In the genomic region with DNA sequence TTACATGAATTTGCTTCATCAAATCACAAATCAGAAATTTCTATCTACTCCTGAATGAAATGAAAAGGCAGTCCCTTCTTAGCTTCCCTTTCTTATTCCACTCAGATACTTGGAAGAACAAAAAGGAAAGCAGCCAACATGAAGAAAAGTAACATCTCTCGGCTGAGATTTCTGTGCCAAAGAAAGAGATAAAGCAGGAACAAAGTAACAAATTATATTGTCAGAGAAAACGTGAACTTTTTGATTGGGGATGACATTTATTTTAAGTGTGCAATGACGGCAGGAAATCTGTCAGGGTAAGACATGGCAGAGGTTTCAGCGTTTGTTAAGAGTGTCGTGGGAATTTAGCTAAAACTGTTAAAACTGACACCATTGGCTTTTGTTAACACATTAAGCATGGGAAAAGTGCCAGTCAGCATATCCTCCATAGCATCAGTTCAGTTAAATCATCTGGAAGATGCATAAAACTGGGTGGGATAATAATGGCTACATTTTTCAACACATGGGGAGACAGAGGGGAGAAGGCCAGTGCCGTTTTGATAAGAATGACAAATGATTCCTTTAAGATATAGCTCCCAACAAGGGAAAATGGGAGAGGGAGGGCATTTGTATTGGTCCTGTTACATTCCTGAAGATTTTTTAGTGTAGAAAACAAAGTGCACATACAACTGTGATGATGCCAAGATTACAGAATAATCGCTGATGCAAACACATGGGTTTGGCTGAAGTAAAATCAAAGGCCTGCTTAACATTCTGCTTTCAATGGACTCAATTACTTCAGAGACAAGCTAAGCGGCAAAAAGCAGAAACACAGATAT, we compare ENCODE assay signal across 21 cellular contexts.
DNase-seq lines count a peak whose midpoint lies in the region; ATAC-seq and TF ChIP-seq lines count a peak whose summit lies in the region.
"Had no signal": no experiment of that assay in that cellular context is flagged by ENCODE, and none has a peak within 500 bp of the region (broad histone marks: within the 10 kb centered on the region; RNA-seq: fewer than 3 reads in every experiment).

No MANE protein-coding gene starts in this region.

- intact Hi-C loops in left ventricle myocardium superior (cut with micrococcal nuclease), result no loop called here
- intact Hi-C loops in left lung (cut with DNase I), result no loop called here
- intact Hi-C loops in mammary epithelial cell (cut with micrococcal nuclease), result no loop called here
- intact Hi-C loops in activated CD4-positive, alpha-beta T cell treated with anti-CD3 and anti-CD28 coated beads, Interleukin-2, amount 10 ng/mL, durations not matched to agents 24 days and 14 days (cut with micrococcal nuclease), result no loop called here

- peak overlapping the region; percentile 17 for H3K4me3 Mint-ChIP-seq in endothelial cell (ENCODE audit: unreplicated experiment)
- H3K4me3 Mint-ChIP-seq in nephron progenitor cell, result no peak overlapping the region
- H3K4me3 Mint-ChIP-seq in activated CD4-positive, alpha-beta T cell treated with anti-CD3 and anti-CD28 coated beads, Interleukin-2, amount 10 ng/mL, durations not matched to agents 24 days and 14 days, result no peak overlapping the region

- no peaks in the 10 kb centered on the region for H3K9me3 Mint-ChIP-seq in endothelial cell (ENCODE audit: unreplicated experiment)
- H3K9me3 Mint-ChIP-seq in nephron progenitor cell, result no peaks in the 10 kb centered on the region
- H3K9me3 Mint-ChIP-seq in activated CD4-positive, alpha-beta T cell treated with anti-CD3 and anti-CD28 coated beads, Interleukin-2, amount 10 ng/mL, durations not matched to agents 24 days and 14 days, result no peaks in the 10 kb centered on the region

- H3K27me3 ChIP-seq in cardiac muscle cell (no peaks in the 10 kb centered on the region), left lung (no peaks in the 10 kb centered on the region), mammary epithelial cell (ENCODE audit: insufficient read depth, low read length) (no peaks in the 10 kb centered on the region)
- H3K27me3 ChIP-seq: BE2C, SJCRH30 had no signal

- in situ Hi-C loops in mammary epithelial cell (cut with MboI; ENCODE audit: low sequenced_read_pairs in 2 of 2), result no loop called here

- H3K36me3 ChIP-seq in cardiac muscle cell (no peaks in the 10 kb centered on the region), left lung (no peaks in the 10 kb centered on the region), mammary epithelial cell (ENCODE audit: insufficient read depth, low read length) (no peaks in the 10 kb centered on the region)
- H3K36me3 ChIP-seq: BE2C, SJCRH30 had no signal

- H2AFZ ChIP-seq in mammary epithelial cell (ENCODE audit: low read depth, low read length), result no peak overlapping the region

- TF ChIP-seq CTCF in cardiac muscle cell (IDR thresholded peaks at IDR 0.05; ENCODE audit: low read depth, low read length) (no peak), endothelial cell (IDR thresholded peaks at IDR 0.05; ENCODE audit: unreplicated experiment) (no peak), nephron progenitor cell (IDR thresholded peaks at IDR 0.05) (no peak), left lung (IDR thresholded peaks at IDR 0.05) (no peak), mammary epithelial cell (conservative IDR thresholded peaks at IDR 0.05 in 1 of 2, IDR thresholded peaks at IDR 0.05 in 1 of 2; ENCODE audit: extremely low read depth in 1 of 2, insufficient read depth in 1 of 2, low read depth in 1 of 2, low read length in 2 of 2) (no peak)

- ATAC-seq in left ventricle myocardium superior (no peak), left lung (no peak), HG03439 (IDR thresholded peaks at IDR 0.05; ENCODE audit: unreplicated experiment) (no peak)
- ATAC-seq: HCT116 had no signal

- H3K27ac ChIP-seq in cardiac muscle cell, result peak overlapping the region; percentile 35
- H3K27ac ChIP-seq in left lung, result no peak overlapping the region
- no peak overlapping the region for H3K27ac ChIP-seq in mammary epithelial cell (ENCODE audit: insufficient read depth, low read depth, low read length)
- H3K27ac ChIP-seq: 22Rv1, SJCRH30 had no signal

- no peak overlapping the region for H3K4me2 ChIP-seq in mammary epithelial cell (ENCODE audit: insufficient read depth, low read depth, low read length)

- H3K27me3 Mint-ChIP-seq in endothelial cell (ENCODE audit: unreplicated experiment) (peaks cover 6% of the 10 kb centered on the region), nephron progenitor cell (ENCODE audit: low read depth, poor library complexity) (no peaks in the 10 kb centered on the region)
- H3K27me3 Mint-ChIP-seq in activated CD4-positive, alpha-beta T cell treated with anti-CD3 and anti-CD28 coated beads, Interleukin-2, amount 10 ng/mL, durations not matched to agents 24 days and 14 days, result no peaks in the 10 kb centered on the region

- no peak overlapping the region for H3K9ac ChIP-seq in mammary epithelial cell (ENCODE audit: insufficient read depth, low read length)

- peaks cover 56% of the 10 kb centered on the region for H3K4me1 Mint-ChIP-seq in endothelial cell (ENCODE audit: unreplicated experiment)
- peaks cover 78% of the 10 kb centered on the region for H3K4me1 Mint-ChIP-seq in nephron progenitor cell
- H3K4me1 Mint-ChIP-seq in activated CD4-positive, alpha-beta T cell treated with anti-CD3 and anti-CD28 coated beads, Interleukin-2, amount 10 ng/mL, durations not matched to agents 24 days and 14 days, result no peaks in the 10 kb centered on the region

- H4K20me1 ChIP-seq in mammary epithelial cell (ENCODE audit: insufficient read depth, low read length), result no peaks in the 10 kb centered on the region

- no peak overlapping the region for H3K27ac Mint-ChIP-seq in endothelial cell (ENCODE audit: unreplicated experiment)
- peak overlapping the region; percentile 53 for H3K27ac Mint-ChIP-seq in nephron progenitor cell
- H3K27ac Mint-ChIP-seq in activated CD4-positive, alpha-beta T cell treated with anti-CD3 and anti-CD28 coated beads, Interleukin-2, amount 10 ng/mL, durations not matched to agents 24 days and 14 days, result no peak overlapping the region

- peaks cover 27% of the 10 kb centered on the region for H3K4me1 ChIP-seq in cardiac muscle cell (ENCODE audit: low read depth)
- H3K4me1 ChIP-seq in left lung, result no peaks in the 10 kb centered on the region
- H3K4me1 ChIP-seq in mammary epithelial cell (ENCODE audit: insufficient read depth, low read length), result no peaks in the 10 kb centered on the region
- H3K4me1 ChIP-seq: BE2C, SJCRH30 had no signal

- no TSS peak for BruUV-seq in mammary epithelial cell (replicated peaks; lab: Mats Ljungman, UMichigan)

- no peaks in the 10 kb centered on the region for H3K79me2 ChIP-seq in mammary epithelial cell (ENCODE audit: insufficient read depth, low read length)

- no peak for DNase-seq in cardiac muscle cell (ENCODE audit: low read depth in 1 of 2, low spot score in 1 of 2)
- no peak for DNase-seq in left ventricle myocardium superior
- no peak for DNase-seq in endothelial cell (ENCODE audit: low spot score)
- DNase-seq in nephron progenitor cell, result no peak
- no peak for DNase-seq in left lung
- DNase-seq in mammary epithelial cell, result no peak
- DNase-seq in activated CD4-positive, alpha-beta T cell treated with anti-CD3 and anti-CD28 coated beads, Interleukin-2, amount 10 ng/mL, durations not matched to agents 24 days and 14 days, result no peak
- DNase-seq: BE2C, DMS79, GOT3, Kasumi-1, NCI-H1694, NCI-H2081, NCI-H2171, NCI-H345, NCI-H524, OCI-M1, SJCRH30 had no signal

- WGBS in mammary epithelial cell (ENCODE audit: low coverage, missing lambda C conversion rate), result 53% methylated on average over 8 of the region's 8 CpGs

- H3K9me3 ChIP-seq in cardiac muscle cell (ENCODE audit: low read depth) (no peaks in the 10 kb centered on the region), left lung (no peaks in the 10 kb centered on the region), mammary epithelial cell (replicated peaks; ENCODE audit: insufficient read depth, low read length) (no peaks in the 10 kb centered on the region)
- H3K9me3 ChIP-seq: BE2C, SJCRH30 had no signal

- CTCF ChIA-PET in mammary epithelial cell (lab: Charles Lee; ENCODE audit: low non-redundant PET), result no interaction called here

- dilution Hi-C loops in mammary epithelial cell (cut with HindIII; ENCODE audit: low sequenced_read_pairs), result no loop called here

- H3K4me3 ChIP-seq in cardiac muscle cell (no peak overlapping the region), left lung (no peak overlapping the region), mammary epithelial cell (replicated peaks in 1 of 3; ENCODE audit: insufficient read depth in 1 of 3, low read depth in 2 of 3, low read length in 3 of 3) (no peak overlapping the region)
- H3K4me3 ChIP-seq: SJCRH30 had no signal

- peaks cover 8% of the 10 kb centered on the region for H3K36me3 Mint-ChIP-seq in endothelial cell (ENCODE audit: low read depth, unreplicated experiment)
- peaks cover 24% of the 10 kb centered on the region for H3K36me3 Mint-ChIP-seq in nephron progenitor cell (ENCODE audit: low read depth)
- H3K36me3 Mint-ChIP-seq in activated CD4-positive, alpha-beta T cell treated with anti-CD3 and anti-CD28 coated beads, Interleukin-2, amount 10 ng/mL, durations not matched to agents 24 days and 14 days (ENCODE audit: low read depth), result no peaks in the 10 kb centered on the region
